ENCODE assay signal across 19 cellular contexts in genomic region chr3:24306518-24306917, GRCh38.
DNase-seq lines count a peak whose midpoint lies in the region; ATAC-seq, FAIRE-seq and TF ChIP-seq lines count a peak whose summit lies in the region.
"Had no signal": no experiment of that assay in that cellular context is flagged by ENCODE, and none has a peak within 500 bp of the region (broad histone marks: within the 10 kb centered on the region; RNA-seq: fewer than 3 reads in every experiment).

No MANE protein-coding gene starts in this region.

- H3K4me2 ChIP-seq in GM23338 (peak overlapping the region; percentile 65), K562 (ENCODE audit: insufficient read depth, low read length) (no peak overlapping the region)
- H3K4me2 ChIP-seq: BLaER1 treated with 17β-estradiol and CSF1 and Interleukin-3, amounts not matched to agents 10 nM and 100 nM had no signal

- TF ChIP-seq POLR2A in K562 (conservative IDR thresholded peaks at IDR 0.05): no peak

- H3K27me3 Mint-ChIP-seq in GM23338 (ENCODE audit: insufficient read depth, low read depth, poor library complexity): peaks cover 2% of the 10 kb centered on the region
- H3K27me3 Mint-ChIP-seq: CD4-positive, alpha-beta T cell had no signal

- no peak for TF ChIP-seq EP300 in K562 (IDR thresholded peaks at IDR 0.05; ENCODE audit: low read length)

- intact Hi-C loops in K562 (cut with micrococcal nuclease): no loop called here

- TF ChIP-seq RAD21 in K562 (CRISPR knock-in tag; conservative IDR thresholded peaks at IDR 0.05 in 1 of 2, IDR thresholded peaks at IDR 0.05 in 1 of 2): no peak

- no peaks in the 10 kb centered on the region for H3K9me3 Mint-ChIP-seq in GM23338
- H3K9me3 Mint-ChIP-seq: CD4-positive, alpha-beta T cell; HFFc6 had no signal

- H3K4me3 ChIP-seq in GM23338 (no peak overlapping the region), K562 (no peak overlapping the region), rectal smooth muscle tissue (ENCODE audit: low read length) (no peak overlapping the region), thoracic aorta (no peak overlapping the region)
- H3K4me3 ChIP-seq: BLaER1 treated with 17β-estradiol and CSF1 and Interleukin-3, amounts not matched to agents 10 nM and 100 nM had no signal

- FAIRE-seq in K562 (lab: Jason Lieb, UNC): no peak
- FAIRE-seq: GM19239 had no signal

- 61% methylated on average over 3 of the region's 3 CpGs for WGBS in K562 (ENCODE audit: insufficient coverage, low coverage, missing lambda C conversion rate)

- no peaks in the 10 kb centered on the region for H3K9me1 ChIP-seq in K562 (ENCODE audit: control insufficient read depth, insufficient read depth, low read length)

- no peak overlapping the region for H3K27ac ChIP-seq in GM23338 (ENCODE audit: low read depth)
- no peak overlapping the region for H3K27ac ChIP-seq in K562 (ENCODE audit: extremely low read depth, low read depth, low read length)
- peak overlapping the region; percentile 23 for H3K27ac ChIP-seq in rectal smooth muscle tissue (ENCODE audit: low read depth, low read length)
- H3K27ac ChIP-seq in thoracic aorta: peak overlapping the region; percentile 43 to 60
- H3K27ac ChIP-seq: BLaER1 treated with 17β-estradiol and CSF1 and Interleukin-3, amounts not matched to agents 10 nM and 100 nM had no signal

- BruUV-seq in K562 (replicated peaks; lab: Mats Ljungman, UMichigan): no TSS peak

- peaks cover 18% of the 10 kb centered on the region for H3K4me1 Mint-ChIP-seq in GM23338

- no peak overlapping the region for H3K4me3 Mint-ChIP-seq in GM23338
- H3K4me3 Mint-ChIP-seq: CD4-positive, alpha-beta T cell; HFFc6 had no signal

- H3K36me3 Mint-ChIP-seq in GM23338 (ENCODE audit: low read depth): no peaks in the 10 kb centered on the region

- POLR2A ChIA-PET in K562 (lab: Yijun Ruan, JAX): interaction anchor here (1.0 kb wide), 1 partner anchor 134 kb away, joined by 3 read pairs; no protein-coding TSS in a partner anchor

- H3K79me2 ChIP-seq in GM23338 (replicated peaks; ENCODE audit: insufficient read depth) (no peaks in the 10 kb centered on the region), K562 (ENCODE audit: control insufficient read depth, insufficient read depth, low read length) (no peaks in the 10 kb centered on the region)

- 0 out of 2 replicates have a peak, but pooled peaks cover 5% of the 10 kb centered on the region for H3K9me2 ChIP-seq in GM23338 (ENCODE audit: insufficient read depth)

- H3K9ac ChIP-seq in K562 (ENCODE audit: insufficient read depth in 1 of 2, low read depth in 2 of 2, low read length in 2 of 2) (no peak overlapping the region), rectal smooth muscle tissue (ENCODE audit: low read length) (no peak overlapping the region)
- H3K9ac ChIP-seq: BLaER1 treated with 17β-estradiol and CSF1 and Interleukin-3, amounts not matched to agents 10 nM and 100 nM had no signal

- CTCF ChIA-PET in K562 (lab: Yijun Ruan, JAX; ENCODE audit: low intra/inter-chr PET ratio): no interaction called here

- ATAC-seq in GM23338 (no peak), K562 (no peak), thoracic aorta (ENCODE audit: insufficient number of reproducible peaks, low FRiP score, low read depth) (no peak)

- no peaks in the 10 kb centered on the region for H3F3A ChIP-seq in GM23338 (replicated peaks; ENCODE audit: low read depth)

- H4K20me1 ChIP-seq in GM23338 (replicated peaks; ENCODE audit: insufficient read depth): no peaks in the 10 kb centered on the region
- no peaks in the 10 kb centered on the region for H4K20me1 ChIP-seq in K562 (replicated peaks; ENCODE audit: control insufficient read depth, insufficient read depth, low read length)
- H4K20me1 ChIP-seq: BLaER1 treated with 17β-estradiol and CSF1 and Interleukin-3, amounts not matched to agents 10 nM and 100 nM had no signal

- no peaks in the 10 kb centered on the region for H3K27me3 ChIP-seq in GM23338 (ENCODE audit: insufficient read depth)
- no peaks in the 10 kb centered on the region for H3K27me3 ChIP-seq in K562 (ENCODE audit: control insufficient read depth in 2 of 2, insufficient read depth in 2 of 2, low read length in 2 of 2)
- no peaks in the 10 kb centered on the region for H3K27me3 ChIP-seq in rectal smooth muscle tissue (ENCODE audit: control insufficient read depth, insufficient read depth, low read length)
- no peaks in the 10 kb centered on the region for H3K27me3 ChIP-seq in thoracic aorta (replicated peaks; ENCODE audit: insufficient read depth)
- H3K27me3 ChIP-seq: BLaER1 treated with 17β-estradiol and CSF1 and Interleukin-3, amounts not matched to agents 10 nM and 100 nM had no signal

- H3K36me3 ChIP-seq in GM23338 (ENCODE audit: insufficient read depth) (no peaks in the 10 kb centered on the region), K562 (ENCODE audit: control insufficient read depth, insufficient read depth, low read length) (no peaks in the 10 kb centered on the region), rectal smooth muscle tissue (ENCODE audit: control insufficient read depth, insufficient read depth, low read length) (no peaks in the 10 kb centered on the region), thoracic aorta (no peaks in the 10 kb centered on the region)
- H3K36me3 ChIP-seq: BLaER1 treated with 17β-estradiol and CSF1 and Interleukin-3, amounts not matched to agents 10 nM and 100 nM had no signal

- H3K4me1 ChIP-seq in GM23338 (ENCODE audit: insufficient read depth) (peaks cover 16% of the 10 kb centered on the region), K562 (replicated peaks in 1 of 2; ENCODE audit: control insufficient read depth in 2 of 2, insufficient read depth in 2 of 2, low read length in 2 of 2) (peaks cover 7 to 8% of the 10 kb centered on the region in 2 experiments), rectal smooth muscle tissue (ENCODE audit: control insufficient read depth, insufficient read depth, low read length) (peaks cover 9% of the 10 kb centered on the region), thoracic aorta (ENCODE audit: control insufficient read depth in 1 of 2, low read depth in 2 of 2) (peaks cover 15 to 35% of the 10 kb centered on the region in 2 donors)
- H3K4me1 ChIP-seq: BLaER1 treated with 17β-estradiol and CSF1 and Interleukin-3, amounts not matched to agents 10 nM and 100 nM had no signal

- TF ChIP-seq CTCF in GM23338 (conservative IDR thresholded peaks at IDR 0.05; ENCODE audit: low read depth in 2 of 2): no peak
- TF ChIP-seq CTCF in K562 (IDR thresholded peaks at IDR 0.05 in 2 of 3, conservative IDR thresholded peaks at IDR 0.05 in 1 of 3; ENCODE audit: insufficient read depth in 2 of 3, low read depth in 1 of 3, low read length in 3 of 3): no peak
- no peak for TF ChIP-seq CTCF in thoracic aorta (IDR thresholded peaks at IDR 0.05)
- no peak for TF ChIP-seq CTCF in GM20000 (IDR thresholded peaks at IDR 0.05; ENCODE audit: extremely low read depth, missing control alignments)

- 0 out of 2 replicates have a peak overlapping the region, but pooled peaks have one; percentile 36 for H3K27ac Mint-ChIP-seq in GM23338
- H3K27ac Mint-ChIP-seq: CD4-positive, alpha-beta T cell; HFFc6 had no signal

- DNase-seq in GM23338 (ENCODE audit: low spot score) (no peak), K562 (ENCODE audit: extremely low read depth in 1 of 4, low spot score in 3 of 4) (no peak), thoracic aorta (ENCODE audit: low spot score) (no peak), GM20000 (ENCODE audit: low spot score) (no peak), activated T-cell treated with anti-CD3 and anti-CD28 coated beads for 4 hours (no peak), G401 (ENCODE audit: low spot score) (no peak), GDM1 (lab: John Stamatoyannopoulos, UW) (no peak)
- DNase-seq: 8988T; AML-193; Calu3; CD4-positive, alpha-beta T cell; DMS 273 treated with DMSO at 0.1 percent for 48 hours; DMS79; HCEC 1CT; HFFc6; IMR-90 had no signal

- no peak overlapping the region for H2AFZ ChIP-seq in GM23338
- no peak overlapping the region for H2AFZ ChIP-seq in K562 (ENCODE audit: low read depth, low read length)

- H3K9me3 ChIP-seq in K562 (replicated peaks; ENCODE audit: control insufficient read depth, insufficient read depth, low read depth, low read length): no peaks in the 10 kb centered on the region
- H3K9me3 ChIP-seq in thoracic aorta: no peaks in the 10 kb centered on the region
- H3K9me3 ChIP-seq: BLaER1 treated with 17β-estradiol and CSF1 and Interleukin-3, amounts not matched to agents 10 nM and 100 nM had no signal

- in situ Hi-C loops in K562 (cut with MboI) (no loop called here), G401 (cut with HindIII; ENCODE audit: low sequenced_read_pairs) (no loop called here)

TF ChIP-seq in GM23338, 12 proteins besides CTCF, POLR2A, EP300 and RAD21 (continues in another document):
- TF ChIP-seq ZNF114 (CRISPR knock-in tag; IDR thresholded peaks at IDR 0.05) (no peak), POLR2AphosphoS5 (IDR thresholded peaks at IDR 0.05; ENCODE audit: low read depth) (no peak), ETS1 (IDR thresholded peaks at IDR 0.05) (no peak), ZNF331 (CRISPR knock-in tag; IDR thresholded peaks at IDR 0.05; ENCODE audit: low read depth) (no peak), EZH2 (IDR thresholded peaks at IDR 0.05; ENCODE audit: low read depth, unreplicated experiment) (no peak)

TF ChIP-seq in K562, 482 proteins besides CTCF, POLR2A, EP300 and RAD21:
- TF ChIP-seq TEAD4 (IDR thresholded peaks at IDR 0.05; ENCODE audit: low read length): no peak
- TF ChIP-seq TEAD4 (CRISPR knock-in tag; IDR thresholded peaks at IDR 0.05; ENCODE audit: borderline replicate concordance): no peak
- TF ChIP-seq DACH1 (IDR thresholded peaks at IDR 0.05; ENCODE audit: partially characterized antibody): peak; percentile 29

Comparison
In these comparisons a context has a peak if more than half of its experiments do, and no peak if none do; other contexts are left out.
1. H3K27ac ChIP-seq: peak in rectal smooth muscle tissue (single experiment) and thoracic aorta (2 of 2); none in GM23338 (single experiment) and K562 (single experiment).